In genomic region chr2:29755829-29756228, GRCh38 we compare ENCODE assay signal across 24 cellular contexts.
"Had no signal": no experiment of that assay in that cellular context is flagged by ENCODE, and none has a peak within 500 bp of the region (broad histone marks: within the 10 kb centered on the region; RNA-seq: fewer than 3 reads in every experiment).

No MANE protein-coding gene starts in this region.

- H3K36me3 Mint-ChIP-seq: activated naive CD8-positive, alpha-beta T cell; brain; immature natural killer cell; type B pancreatic cell had no signal

- H3K9me3 ChIP-seq: gastroesophageal sphincter, heart left ventricle, left ventricle myocardium inferior, ovary, spleen, thoracic aorta, vagina had no signal

- H3K27me3 Mint-ChIP-seq: activated naive CD8-positive, alpha-beta T cell; brain; type B pancreatic cell had no signal

- H3K4me1 ChIP-seq: heart left ventricle, left ventricle myocardium inferior, spleen, vagina had no signal

- H3K27ac Mint-ChIP-seq: activated naive CD8-positive, alpha-beta T cell; brain; effector memory CD8-positive, alpha-beta T cell; immature natural killer cell; nephron progenitor cell; type B pancreatic cell had no signal

- ATAC-seq: effector memory CD8-positive, alpha-beta T cell; gastroesophageal sphincter; heart left ventricle; right cardiac atrium; stimulated activated naive CD8-positive, alpha-beta T cell treated with anti-CD3 and anti-CD28 coated beads, Interleukin-15, Interleukin-2, amounts not matched to agents 100 U/mL and 50 U/mL, for 24 hours had no signal

- DNase-seq: activated CD4-positive, alpha-beta T cell treated with anti-CD3 and anti-CD28 coated beads for 4 hours; activated CD4-positive, alpha-beta T cell treated with anti-CD3 and anti-CD28 coated beads, Interleukin-2, amount 50 U/mL, for 4 hours; activated effector memory CD4-positive, alpha-beta T cell treated with Interleukin-2 at 50 U/mL for 16 hours; activated naive CD4-positive, alpha-beta T cell treated with Interleukin-2 at 50 U/mL for 16 hours; aorta; effector memory CD8-positive, alpha-beta T cell; erythroblast; heart left ventricle; immature natural killer cell; left ventricle myocardium inferior; nephron progenitor cell; ovary; right cardiac atrium; spleen; stimulated activated CD4-positive, alpha-beta T cell treated with anti-CD3 and anti-CD28 coated beads, Interleukin-2, amount 100 ng/mL, for 48 hours; stimulated activated naive CD8-positive, alpha-beta T cell treated with anti-CD3 and anti-CD28 coated beads, Interleukin-15, Interleukin-2, amounts not matched to agents 100 U/mL and 50 U/mL, for 24 hours had no signal

- H3K27me3 ChIP-seq: gastroesophageal sphincter, heart left ventricle, ovary, spleen, vagina had no signal

- H3K9me3 Mint-ChIP-seq: brain; effector memory CD8-positive, alpha-beta T cell; immature natural killer cell; nephron progenitor cell; type B pancreatic cell had no signal

- H3K4me3 Mint-ChIP-seq: activated naive CD8-positive, alpha-beta T cell; brain; effector memory CD8-positive, alpha-beta T cell; immature natural killer cell; nephron progenitor cell; type B pancreatic cell had no signal

- H3K4me1 Mint-ChIP-seq: immature natural killer cell had no signal

- H3K27ac ChIP-seq: coronary artery, gastroesophageal sphincter, heart left ventricle, left ventricle myocardium inferior, ovary, spleen, thoracic aorta, vagina, VCaP had no signal
